Comparison of ENCODE assay signal across 7 cellular contexts in genomic region chr12:115938794-115939377, GRCh38.
"Had no signal": no experiment of that assay in that cellular context is flagged by ENCODE, and none has a peak within 500 bp of the region (broad histone marks: within the 10 kb centered on the region; RNA-seq: fewer than 3 reads in every experiment).

No MANE protein-coding gene starts in this region.

- H3K27ac ChIP-seq: HL-60, KMS-11 had no signal

- DNase-seq: IMR-90, KBM-7, KG1 had no signal

- FAIRE-seq: HTR-8/SVneo had no signal

- H3K4me1 Mint-ChIP-seq: IgD-negative memory B cell had no signal

- H3K4me2 ChIP-seq: KMS-11 had no signal

- H3K27ac Mint-ChIP-seq: IgD-negative memory B cell had no signal

- H3K9ac ChIP-seq: KMS-11 had no signal
